In the genomic region with DNA sequence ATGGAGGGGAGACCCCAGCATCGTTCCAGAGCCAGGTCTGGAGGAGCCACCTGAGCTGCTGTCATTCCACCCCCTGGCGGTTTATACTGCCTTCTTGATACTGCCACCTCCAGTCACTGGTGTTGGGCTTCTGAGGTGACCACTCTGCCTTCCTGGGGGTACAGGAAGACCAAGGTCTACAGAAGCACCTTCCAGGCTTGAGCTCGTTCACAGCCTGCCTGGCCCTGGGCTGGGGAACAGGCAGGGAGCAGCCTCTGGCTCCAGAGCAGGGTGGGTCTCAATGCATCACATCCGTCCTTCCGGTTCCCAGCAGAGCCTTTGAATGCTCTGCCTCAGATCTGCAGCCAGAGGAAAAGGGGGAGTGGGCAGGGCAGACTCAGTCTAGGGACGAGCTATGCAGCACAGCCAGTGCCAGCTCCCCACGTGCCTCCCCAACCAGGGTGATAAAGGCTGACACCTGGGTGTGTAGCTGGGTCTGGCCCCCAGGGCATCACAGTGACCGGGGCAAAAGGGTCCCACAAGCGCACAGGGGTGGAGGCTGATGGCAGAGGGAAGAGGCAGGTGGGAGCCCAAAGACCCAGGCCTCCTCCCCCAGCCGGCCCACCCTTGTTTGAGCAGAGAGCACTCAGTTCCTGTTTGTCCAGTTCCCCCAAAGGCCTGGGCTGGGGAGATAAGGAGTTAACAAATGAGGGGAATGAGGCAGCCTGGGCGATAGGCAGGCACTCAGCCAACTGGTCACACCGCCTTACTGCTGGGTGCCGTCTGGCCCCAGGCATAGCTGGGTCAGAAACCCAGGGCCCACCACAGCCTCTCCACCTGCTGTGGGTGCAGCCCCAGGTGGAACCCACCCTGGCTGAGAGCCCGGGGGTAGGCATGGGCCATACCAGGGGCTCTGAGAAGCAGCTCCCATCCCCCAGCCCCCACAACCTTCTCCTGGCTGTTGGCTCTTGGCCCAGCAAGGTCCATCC, we compare ENCODE assay signal across 1 cellular context.
A peak's percentile ranks its signal among the peaks of the same experiment; 100 is the strongest.
TF ChIP-seq lines count a peak whose summit lies in the region.

No MANE protein-coding gene starts in this region.

TF ChIP-seq in K562, 482 proteins besides CTCF, POLR2A, EP300 and RAD21 (continued from another document and continues in another):
- TF ChIP-seq, protein P1, sequence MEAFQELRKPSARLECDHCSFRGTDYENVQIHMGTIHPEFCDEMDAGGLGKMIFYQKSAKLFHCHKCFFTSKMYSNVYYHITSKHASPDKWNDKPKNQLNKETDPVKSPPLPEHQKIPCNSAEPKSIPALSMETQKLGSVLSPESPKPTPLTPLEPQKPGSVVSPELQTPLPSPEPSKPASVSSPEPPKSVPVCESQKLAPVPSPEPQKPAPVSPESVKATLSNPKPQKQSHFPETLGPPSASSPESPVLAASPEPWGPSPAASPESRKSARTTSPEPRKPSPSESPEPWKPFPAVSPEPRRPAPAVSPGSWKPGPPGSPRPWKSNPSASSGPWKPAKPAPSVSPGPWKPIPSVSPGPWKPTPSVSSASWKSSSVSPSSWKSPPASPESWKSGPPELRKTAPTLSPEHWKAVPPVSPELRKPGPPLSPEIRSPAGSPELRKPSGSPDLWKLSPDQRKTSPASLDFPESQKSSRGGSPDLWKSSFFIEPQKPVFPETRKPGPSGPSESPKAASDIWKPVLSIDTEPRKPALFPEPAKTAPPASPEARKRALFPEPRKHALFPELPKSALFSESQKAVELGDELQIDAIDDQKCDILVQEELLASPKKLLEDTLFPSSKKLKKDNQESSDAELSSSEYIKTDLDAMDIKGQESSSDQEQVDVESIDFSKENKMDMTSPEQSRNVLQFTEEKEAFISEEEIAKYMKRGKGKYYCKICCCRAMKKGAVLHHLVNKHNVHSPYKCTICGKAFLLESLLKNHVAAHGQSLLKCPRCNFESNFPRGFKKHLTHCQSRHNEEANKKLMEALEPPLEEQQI (IDR thresholded peaks at IDR 0.05), result no peak
- no peak for TF ChIP-seq ERF (CRISPR knock-in tag; IDR thresholded peaks at IDR 0.05)
- TF ChIP-seq E2F3 (CRISPR knock-in tag; IDR thresholded peaks at IDR 0.05), result no peak
- TF ChIP-seq HMG20A (CRISPR knock-in tag; conservative IDR thresholded peaks at IDR 0.05), result no peak
- TF ChIP-seq, protein P2, sequence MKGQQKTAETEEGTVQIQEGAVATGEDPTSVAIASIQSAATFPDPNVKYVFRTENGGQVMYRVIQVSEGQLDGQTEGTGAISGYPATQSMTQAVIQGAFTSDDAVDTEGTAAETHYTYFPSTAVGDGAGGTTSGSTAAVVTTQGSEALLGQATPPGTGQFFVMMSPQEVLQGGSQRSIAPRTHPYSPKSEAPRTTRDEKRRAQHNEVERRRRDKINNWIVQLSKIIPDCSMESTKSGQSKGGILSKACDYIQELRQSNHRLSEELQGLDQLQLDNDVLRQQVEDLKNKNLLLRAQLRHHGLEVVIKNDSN (CRISPR knock-in tag; IDR thresholded peaks at IDR 0.05), result peak; percentile 73
- no peak for TF ChIP-seq NFXL1 (CRISPR knock-in tag; IDR thresholded peaks at IDR 0.05)
- TF ChIP-seq, protein P3, sequence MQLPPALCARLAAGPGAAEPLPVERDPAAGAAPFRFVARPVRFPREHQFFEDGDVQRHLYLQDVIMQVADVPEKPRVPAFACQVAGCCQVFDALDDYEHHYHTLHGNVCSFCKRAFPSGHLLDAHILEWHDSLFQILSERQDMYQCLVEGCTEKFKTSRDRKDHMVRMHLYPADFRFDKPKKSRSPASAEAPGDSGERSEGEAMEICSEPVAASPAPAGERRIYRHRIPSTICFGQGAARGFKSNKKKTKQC (CRISPR knock-in tag; IDR thresholded peaks at IDR 0.05), result no peak
- TF ChIP-seq, protein P4, sequence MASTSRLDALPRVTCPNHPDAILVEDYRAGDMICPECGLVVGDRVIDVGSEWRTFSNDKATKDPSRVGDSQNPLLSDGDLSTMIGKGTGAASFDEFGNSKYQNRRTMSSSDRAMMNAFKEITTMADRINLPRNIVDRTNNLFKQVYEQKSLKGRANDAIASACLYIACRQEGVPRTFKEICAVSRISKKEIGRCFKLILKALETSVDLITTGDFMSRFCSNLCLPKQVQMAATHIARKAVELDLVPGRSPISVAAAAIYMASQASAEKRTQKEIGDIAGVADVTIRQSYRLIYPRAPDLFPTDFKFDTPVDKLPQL (IDR thresholded peaks at IDR 0.05; ENCODE audit: extremely low read depth, insufficient read length), result no peak
- TF ChIP-seq, protein P5, sequence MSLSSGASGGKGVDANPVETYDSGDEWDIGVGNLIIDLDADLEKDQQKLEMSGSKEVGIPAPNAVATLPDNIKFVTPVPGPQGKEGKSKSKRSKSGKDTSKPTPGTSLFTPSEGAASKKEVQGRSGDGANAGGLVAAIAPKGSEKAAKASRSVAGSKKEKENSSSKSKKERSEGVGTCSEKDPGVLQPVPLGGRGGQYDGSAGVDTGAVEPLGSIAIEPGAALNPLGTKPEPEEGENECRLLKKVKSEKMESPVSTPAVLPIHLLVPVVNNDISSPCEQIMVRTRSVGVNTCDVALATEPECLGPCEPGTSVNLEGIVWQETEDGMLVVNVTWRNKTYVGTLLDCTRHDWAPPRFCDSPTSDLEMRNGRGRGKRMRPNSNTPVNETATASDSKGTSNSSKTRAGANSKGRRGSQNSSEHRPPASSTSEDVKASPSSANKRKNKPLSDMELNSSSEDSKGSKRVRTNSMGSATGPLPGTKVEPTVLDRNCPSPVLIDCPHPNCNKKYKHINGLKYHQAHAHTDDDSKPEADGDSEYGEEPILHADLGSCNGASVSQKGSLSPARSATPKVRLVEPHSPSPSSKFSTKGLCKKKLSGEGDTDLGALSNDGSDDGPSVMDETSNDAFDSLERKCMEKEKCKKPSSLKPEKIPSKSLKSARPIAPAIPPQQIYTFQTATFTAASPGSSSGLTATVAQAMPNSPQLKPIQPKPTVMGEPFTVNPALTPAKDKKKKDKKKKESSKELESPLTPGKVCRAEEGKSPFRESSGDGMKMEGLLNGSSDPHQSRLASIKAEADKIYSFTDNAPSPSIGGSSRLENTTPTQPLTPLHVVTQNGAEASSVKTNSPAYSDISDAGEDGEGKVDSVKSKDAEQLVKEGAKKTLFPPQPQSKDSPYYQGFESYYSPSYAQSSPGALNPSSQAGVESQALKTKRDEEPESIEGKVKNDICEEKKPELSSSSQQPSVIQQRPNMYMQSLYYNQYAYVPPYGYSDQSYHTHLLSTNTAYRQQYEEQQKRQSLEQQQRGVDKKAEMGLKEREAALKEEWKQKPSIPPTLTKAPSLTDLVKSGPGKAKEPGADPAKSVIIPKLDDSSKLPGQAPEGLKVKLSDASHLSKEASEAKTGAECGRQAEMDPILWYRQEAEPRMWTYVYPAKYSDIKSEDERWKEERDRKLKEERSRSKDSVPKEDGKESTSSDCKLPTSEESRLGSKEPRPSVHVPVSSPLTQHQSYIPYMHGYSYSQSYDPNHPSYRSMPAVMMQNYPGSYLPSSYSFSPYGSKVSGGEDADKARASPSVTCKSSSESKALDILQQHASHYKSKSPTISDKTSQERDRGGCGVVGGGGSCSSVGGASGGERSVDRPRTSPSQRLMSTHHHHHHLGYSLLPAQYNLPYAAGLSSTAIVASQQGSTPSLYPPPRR (CRISPR knock-in tag; IDR thresholded peaks at IDR 0.05; ENCODE audit: borderline replicate concordance), result no peak
- TF ChIP-seq, protein P6, sequence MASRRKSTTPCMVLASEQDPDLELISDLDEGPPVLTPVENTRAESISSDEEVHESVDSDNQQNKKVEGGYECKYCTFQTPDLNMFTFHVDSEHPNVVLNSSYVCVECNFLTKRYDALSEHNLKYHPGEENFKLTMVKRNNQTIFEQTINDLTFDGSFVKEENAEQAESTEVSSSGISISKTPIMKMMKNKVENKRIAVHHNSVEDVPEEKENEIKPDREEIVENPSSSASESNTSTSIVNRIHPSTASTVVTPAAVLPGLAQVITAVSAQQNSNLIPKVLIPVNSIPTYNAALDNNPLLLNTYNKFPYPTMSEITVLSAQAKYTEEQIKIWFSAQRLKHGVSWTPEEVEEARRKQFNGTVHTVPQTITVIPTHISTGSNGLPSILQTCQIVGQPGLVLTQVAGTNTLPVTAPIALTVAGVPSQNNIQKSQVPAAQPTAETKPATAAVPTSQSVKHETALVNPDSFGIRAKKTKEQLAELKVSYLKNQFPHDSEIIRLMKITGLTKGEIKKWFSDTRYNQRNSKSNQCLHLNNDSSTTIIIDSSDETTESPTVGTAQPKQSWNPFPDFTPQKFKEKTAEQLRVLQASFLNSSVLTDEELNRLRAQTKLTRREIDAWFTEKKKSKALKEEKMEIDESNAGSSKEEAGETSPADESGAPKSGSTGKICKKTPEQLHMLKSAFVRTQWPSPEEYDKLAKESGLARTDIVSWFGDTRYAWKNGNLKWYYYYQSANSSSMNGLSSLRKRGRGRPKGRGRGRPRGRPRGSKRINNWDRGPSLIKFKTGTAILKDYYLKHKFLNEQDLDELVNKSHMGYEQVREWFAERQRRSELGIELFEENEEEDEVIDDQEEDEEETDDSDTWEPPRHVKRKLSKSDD (conservative IDR thresholded peaks at IDR 0.05; ENCODE audit: low read length), result no peak
- TF ChIP-seq DACH1 (IDR thresholded peaks at IDR 0.05; ENCODE audit: partially characterized antibody), result no peak
- TF ChIP-seq, protein P7, sequence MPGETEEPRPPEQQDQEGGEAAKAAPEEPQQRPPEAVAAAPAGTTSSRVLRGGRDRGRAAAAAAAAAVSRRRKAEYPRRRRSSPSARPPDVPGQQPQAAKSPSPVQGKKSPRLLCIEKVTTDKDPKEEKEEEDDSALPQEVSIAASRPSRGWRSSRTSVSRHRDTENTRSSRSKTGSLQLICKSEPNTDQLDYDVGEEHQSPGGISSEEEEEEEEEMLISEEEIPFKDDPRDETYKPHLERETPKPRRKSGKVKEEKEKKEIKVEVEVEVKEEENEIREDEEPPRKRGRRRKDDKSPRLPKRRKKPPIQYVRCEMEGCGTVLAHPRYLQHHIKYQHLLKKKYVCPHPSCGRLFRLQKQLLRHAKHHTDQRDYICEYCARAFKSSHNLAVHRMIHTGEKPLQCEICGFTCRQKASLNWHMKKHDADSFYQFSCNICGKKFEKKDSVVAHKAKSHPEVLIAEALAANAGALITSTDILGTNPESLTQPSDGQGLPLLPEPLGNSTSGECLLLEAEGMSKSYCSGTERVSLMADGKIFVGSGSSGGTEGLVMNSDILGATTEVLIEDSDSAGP (CRISPR knock-in tag; IDR thresholded peaks at IDR 0.05), result no peak
- TF ChIP-seq FIP1L1 (IDR thresholded peaks at IDR 0.05; ENCODE audit: low read depth, low read length, poor library complexity, severe bottlenecking), result no peak
- TF ChIP-seq CTBP1 (IDR thresholded peaks at IDR 0.05; ENCODE audit: borderline replicate concordance), result peak; percentile 52; the same call in 1 of the 2 replicates
- TF ChIP-seq SIX5 (IDR thresholded peaks at IDR 0.05; ENCODE audit: borderline replicate concordance in 1 of 2, insufficient read depth in 1 of 2, low read depth in 1 of 2, low read length in 2 of 2), result no peak
- no peak for TF ChIP-seq GTF2A2 (tag; IDR thresholded peaks at IDR 0.05)
- TF ChIP-seq, protein P8, sequence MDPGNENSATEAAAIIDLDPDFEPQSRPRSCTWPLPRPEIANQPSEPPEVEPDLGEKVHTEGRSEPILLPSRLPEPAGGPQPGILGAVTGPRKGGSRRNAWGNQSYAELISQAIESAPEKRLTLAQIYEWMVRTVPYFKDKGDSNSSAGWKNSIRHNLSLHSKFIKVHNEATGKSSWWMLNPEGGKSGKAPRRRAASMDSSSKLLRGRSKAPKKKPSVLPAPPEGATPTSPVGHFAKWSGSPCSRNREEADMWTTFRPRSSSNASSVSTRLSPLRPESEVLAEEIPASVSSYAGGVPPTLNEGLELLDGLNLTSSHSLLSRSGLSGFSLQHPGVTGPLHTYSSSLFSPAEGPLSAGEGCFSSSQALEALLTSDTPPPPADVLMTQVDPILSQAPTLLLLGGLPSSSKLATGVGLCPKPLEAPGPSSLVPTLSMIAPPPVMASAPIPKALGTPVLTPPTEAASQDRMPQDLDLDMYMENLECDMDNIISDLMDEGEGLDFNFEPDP (CRISPR knock-in tag; IDR thresholded peaks at IDR 0.05), result no peak
- no peak for TF ChIP-seq ADNP (tag; IDR thresholded peaks at IDR 0.05)
- TF ChIP-seq SRSF3 (IDR thresholded peaks at IDR 0.05; ENCODE audit: insufficient read depth, low read length), result no peak
- TF ChIP-seq, protein P9, sequence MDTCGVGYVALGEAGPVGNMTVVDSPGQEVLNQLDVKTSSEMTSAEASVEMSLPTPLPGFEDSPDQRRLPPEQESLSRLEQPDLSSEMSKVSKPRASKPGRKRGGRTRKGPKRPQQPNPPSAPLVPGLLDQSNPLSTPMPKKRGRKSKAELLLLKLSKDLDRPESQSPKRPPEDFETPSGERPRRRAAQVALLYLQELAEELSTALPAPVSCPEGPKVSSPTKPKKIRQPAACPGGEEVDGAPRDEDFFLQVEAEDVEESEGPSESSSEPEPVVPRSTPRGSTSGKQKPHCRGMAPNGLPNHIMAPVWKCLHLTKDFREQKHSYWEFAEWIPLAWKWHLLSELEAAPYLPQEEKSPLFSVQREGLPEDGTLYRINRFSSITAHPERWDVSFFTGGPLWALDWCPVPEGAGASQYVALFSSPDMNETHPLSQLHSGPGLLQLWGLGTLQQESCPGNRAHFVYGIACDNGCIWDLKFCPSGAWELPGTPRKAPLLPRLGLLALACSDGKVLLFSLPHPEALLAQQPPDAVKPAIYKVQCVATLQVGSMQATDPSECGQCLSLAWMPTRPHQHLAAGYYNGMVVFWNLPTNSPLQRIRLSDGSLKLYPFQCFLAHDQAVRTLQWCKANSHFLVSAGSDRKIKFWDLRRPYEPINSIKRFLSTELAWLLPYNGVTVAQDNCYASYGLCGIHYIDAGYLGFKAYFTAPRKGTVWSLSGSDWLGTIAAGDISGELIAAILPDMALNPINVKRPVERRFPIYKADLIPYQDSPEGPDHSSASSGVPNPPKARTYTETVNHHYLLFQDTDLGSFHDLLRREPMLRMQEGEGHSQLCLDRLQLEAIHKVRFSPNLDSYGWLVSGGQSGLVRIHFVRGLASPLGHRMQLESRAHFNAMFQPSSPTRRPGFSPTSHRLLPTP (IDR thresholded peaks at IDR 0.05; ENCODE audit: borderline replicate concordance, extremely low read depth, insufficient read length), result no peak
- no peak for TF ChIP-seq SAP30 (IDR thresholded peaks at IDR 0.05; ENCODE audit: borderline replicate concordance, insufficient read depth, low read depth, low read length, poor library complexity, severe bottlenecking)
- no peak for TF ChIP-seq BDP1 (IDR thresholded peaks at IDR 0.05; ENCODE audit: insufficient read depth, insufficient read length)
- TF ChIP-seq SAFB (IDR thresholded peaks at IDR 0.05; ENCODE audit: borderline replicate concordance, low read depth, low read length), result no peak
- peak; percentile 61; the same call in 1 of the 2 replicates for TF ChIP-seq LCOR (CRISPR knock-in tag; IDR thresholded peaks at IDR 0.05)
- TF ChIP-seq CEBPB (tag; IDR thresholded peaks at IDR 0.05), result no peak
- TF ChIP-seq CHCHD3 (CRISPR knock-in tag; IDR thresholded peaks at IDR 0.05), result no peak
- no peak for TF ChIP-seq ESRRB (CRISPR knock-in tag; IDR thresholded peaks at IDR 0.05; ENCODE audit: borderline replicate concordance)
- TF ChIP-seq ILK (tag; IDR thresholded peaks at IDR 0.05; ENCODE audit: borderline replicate concordance, low read depth), result no peak
- no peak for TF ChIP-seq ASH1L (IDR thresholded peaks at IDR 0.05; ENCODE audit: borderline replicate concordance, low read depth, partially characterized antibody)
- TF ChIP-seq ZNF778 (CRISPR knock-in tag; IDR thresholded peaks at IDR 0.05), result no peak
- no peak for TF ChIP-seq ZNF384 (IDR thresholded peaks at IDR 0.05; ENCODE audit: low read depth, low read length)
- TF ChIP-seq ZFX (CRISPR knock-in tag; IDR thresholded peaks at IDR 0.05), result peak; percentile 77
- TF ChIP-seq ATF7 (IDR thresholded peaks at IDR 0.05), result peak; percentile 46; the same call in 1 of the 2 replicates
- no peak for TF ChIP-seq ZNF668 (CRISPR knock-in tag; IDR thresholded peaks at IDR 0.05)
- TF ChIP-seq BRCA1 (IDR thresholded peaks at IDR 0.05), result no peak
- no peak for TF ChIP-seq BRCA1 (CRISPR knock-in tag; IDR thresholded peaks at IDR 0.05)
